In genomic region chr6:7851780-7852179, GRCh38 we compare ENCODE assay signal across 34 cellular contexts.
"Had no signal": no experiment of that assay in that cellular context is flagged by ENCODE, and none has a peak within 500 bp of the region (broad histone marks: within the 10 kb centered on the region; RNA-seq: fewer than 3 reads in every experiment).

No MANE protein-coding gene starts in this region.

- DNase-seq: Karpas-422, Kasumi-1, MG63, MM.1S, MV-4-11, NCI-H1048, NCI-H1092, NCI-H1092 treated with DMSO at 0.1 percent for 48 hours, NCI-H1105, NCI-H1105 treated with DMSO at 0.1 percent for 48 hours, NCI-H1417, NCI-H1417 treated with DMSO at 0.1 percent for 48 hours, NCI-H1436, NCI-H1436 treated with DMSO at 0.1 percent for 48 hours, NCI-H146, NCI-H1694, NCI-H1694 treated with DMSO at 0.1 percent for 48 hours, NCI-H187, NCI-H187 treated with DMSO at 0.1 percent for 48 hours, NCI-H1930, NCI-H2029, NCI-H2029 treated with DMSO at 0.1 percent for 48 hours, NCI-H2081, NCI-H2081 treated with DMSO at 0.1 percent for 48 hours, NCI-H2107, NCI-H2171, NCI-H2171 treated with DMSO at 0.1 percent for 48 hours, NCI-H2227 treated with DMSO at 0.1 percent for 48 hours, NCI-H226, NCI-H345, NCI-H446, NCI-H446 treated with DMSO at 0.1 percent for 48 hours, NCI-H510A, NCI-H510A treated with DMSO at 0.1 percent for 48 hours had no signal

- H3K36me3 ChIP-seq: MG63 had no signal

- H3K27me3 ChIP-seq: MG63 had no signal

- H3K4me3 ChIP-seq: MG63 had no signal
